22 cellular contexts compared by ENCODE assay signal in the genomic region with DNA sequence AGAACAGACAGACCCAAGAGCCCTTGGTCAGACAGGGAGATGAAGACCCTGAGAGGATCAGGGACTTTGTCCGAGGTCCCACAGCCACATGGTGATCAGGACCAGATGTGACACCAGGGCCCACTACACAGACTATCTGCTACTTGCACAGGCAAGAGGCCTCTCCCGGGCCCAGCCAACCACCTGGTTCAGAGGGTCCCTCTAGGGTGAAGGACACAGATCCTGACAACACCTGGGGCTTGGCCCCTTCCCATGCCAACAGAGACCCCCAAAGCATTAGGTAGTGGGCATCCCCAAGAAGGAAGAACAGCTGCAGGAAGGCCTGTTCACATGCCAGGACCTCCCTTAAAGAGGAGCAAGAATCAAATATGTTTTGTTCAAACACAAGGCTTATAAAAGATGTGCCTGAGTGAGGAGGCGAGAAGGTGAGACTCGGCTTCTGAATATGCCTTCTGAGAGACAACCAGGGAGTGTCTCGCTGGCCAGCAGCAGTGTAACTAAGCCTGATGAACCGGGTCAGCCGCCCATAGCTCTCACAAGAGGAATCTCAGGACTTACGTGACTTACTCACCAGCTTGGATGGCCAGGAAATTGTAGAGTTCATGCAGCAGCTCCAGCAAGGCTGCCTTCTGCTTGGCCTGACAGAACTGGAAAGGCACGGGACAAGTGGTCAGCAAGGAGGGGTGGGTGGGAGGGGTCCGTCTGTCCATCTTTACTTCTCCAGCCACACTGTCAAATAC. TPM values are rescaled to one million over a fixed set of nuclear protein-coding genes. Genes with fewer than 3 reads are reported as not detected.
A peak's percentile ranks its signal among the peaks of the same experiment; 100 is the strongest.
DNase-seq lines count a peak whose midpoint lies in the region; ATAC-seq, FAIRE-seq and TF ChIP-seq lines count a peak whose summit lies in the region.
"Had no signal": no experiment of that assay in that cellular context is flagged by ENCODE, and none has a peak within 500 bp of the region (broad histone marks: within the 10 kb centered on the region; RNA-seq: fewer than 3 reads in every experiment).

No MANE protein-coding gene starts in this region.

- peaks cover 71% of the 10 kb centered on the region for H3K4me1 Mint-ChIP-seq in CD4-positive, alpha-beta T cell (ENCODE audit: low read depth)
- H3K4me1 Mint-ChIP-seq in HFFc6 (ENCODE audit: low read depth), result peaks cover 80% of the 10 kb centered on the region

- CTCF ChIA-PET in CD4-positive, alpha-beta T cell (lab: Charles Lee), result interaction anchor here (1.1 kb wide), 1 partner anchor 13 kb away, joined by 3 read pairs; no protein-coding TSS in a partner anchor

- FAIRE-seq in kidney (lab: Jason Lieb, UNC), result no peak
- FAIRE-seq: GM12892, GM18507, H54, RCC 7860 had no signal

- no peaks in the 10 kb centered on the region for H3K27me3 Mint-ChIP-seq in CD4-positive, alpha-beta T cell
- peaks cover 4% of the 10 kb centered on the region; the same call in 1 of the 2 replicates for H3K27me3 Mint-ChIP-seq in HFFc6 (ENCODE audit: insufficient read depth)

- intact Hi-C loops in CD4-positive, alpha-beta T cell (cut with DNase I, micrococcal nuclease), result loop anchor here (10.0 kb wide), 4 partner anchors 121 to 741 kb away; a partner anchor contains a TSS
- intact Hi-C loops in kidney (cut with DNase I), result no loop called here
- intact Hi-C loops in gastrocnemius medialis (cut with DNase I; ENCODE audit: low total_unique reads), result no loop called here

- no peak overlapping the region for H3K9ac ChIP-seq in kidney (ENCODE audit: low read length in 2 of 2)

- no peak for TF ChIP-seq CTCF in CD4-positive, alpha-beta T cell (IDR thresholded peaks at IDR 0.05)
- no peak for TF ChIP-seq CTCF in HFFc6 (IDR thresholded peaks at IDR 0.05)
- TF ChIP-seq CTCF in kidney (IDR thresholded peaks at IDR 0.05; ENCODE audit: borderline replicate concordance, extremely low read depth, insufficient read depth), result no peak
- no peak for TF ChIP-seq CTCF in gastrocnemius medialis (IDR thresholded peaks at IDR 0.05 in 4 of 5, conservative IDR thresholded peaks at IDR 0.05 in 1 of 5)

- H3K9me3 Mint-ChIP-seq in CD4-positive, alpha-beta T cell, result no peaks in the 10 kb centered on the region
- no peaks in the 10 kb centered on the region for H3K9me3 Mint-ChIP-seq in HFFc6

- no peak for ATAC-seq in CD4-positive, alpha-beta T cell (ENCODE audit: poor library complexity)
- ATAC-seq in gastrocnemius medialis, result no peak
- ATAC-seq: Right ventricle myocardium inferior had no signal

- no peak overlapping the region for H3K27ac Mint-ChIP-seq in CD4-positive, alpha-beta T cell
- H3K27ac Mint-ChIP-seq in HFFc6, result peak overlapping the region; percentile 100

- POLR2A ChIA-PET in CD4-positive, alpha-beta T cell (lab: Charles Lee), result no interaction called here

- H3K27me3 ChIP-seq in CD4-positive, alpha-beta T cell (ENCODE audit: control insufficient read depth, insufficient read depth, low read length), result no peaks in the 10 kb centered on the region
- H3K27me3 ChIP-seq in gastrocnemius medialis, result no peaks in the 10 kb centered on the region

- no peak overlapping the region for H3K4me3 ChIP-seq in kidney (ENCODE audit: low read length in 2 of 2)
- H3K4me3 ChIP-seq in gastrocnemius medialis, result no peak overlapping the region

- no peak for DNase-seq in CD4-positive, alpha-beta T cell
- DNase-seq in HFFc6, result no peak
- DNase-seq in dermis blood vessel endothelial cell, result peak; percentile 39
- peak; percentile 44 for DNase-seq in kidney
- no peak for DNase-seq in AML-193 (lab: John Stamatoyannopoulos, UW)
- no peak for DNase-seq in gastrocnemius medialis
- no peak for DNase-seq in SIG-M5 (lab: John Stamatoyannopoulos, UW)
- no peak for DNase-seq in NCI-H345 (lab: John Stamatoyannopoulos, UW)
- DNase-seq: C1 segment of cervical spinal cord; DMS79; KG1; NCI-H1105 treated with DMSO at 0.1 percent for 48 hours; NCI-H1694; NCI-H2081 treated with DMSO at 0.1 percent for 48 hours; NCI-H748 treated with DMSO at 0.1 percent for 48 hours; NK-92 treated with Interleukin-12 subunit alpha and Interleukin-12 subunit beta, amount 100 ng/mL, for 24 hours had no signal

- in situ Hi-C loops in gastrocnemius medialis (cut with MboI; ENCODE audit: low sequenced_read_pairs in 4 of 4), result no loop called here

- no peak overlapping the region for H3K27ac ChIP-seq in CD4-positive, alpha-beta T cell (ENCODE audit: low read depth, low read length)
- H3K27ac ChIP-seq in kidney (ENCODE audit: low read depth in 2 of 2, low read length in 2 of 2) (no peak overlapping the region), gastrocnemius medialis (no peak overlapping the region)

- no peak for TF ChIP-seq POLR2A in gastrocnemius medialis (IDR thresholded peaks at IDR 0.05)

- H3K36me3 ChIP-seq in kidney (ENCODE audit: control insufficient read depth in 1 of 2, insufficient read depth in 2 of 2, low read length in 2 of 2) (peaks cover 26 to 48% of the 10 kb centered on the region in 2 donors), gastrocnemius medialis (peaks cover 0 to 61% of the 10 kb centered on the region in 2 donors)

- H3K36me3 Mint-ChIP-seq in CD4-positive, alpha-beta T cell (ENCODE audit: low read depth), result peaks cover 89% of the 10 kb centered on the region
- peaks cover 57% of the 10 kb centered on the region for H3K36me3 Mint-ChIP-seq in HFFc6 (ENCODE audit: low read depth)

- H3K9me3 ChIP-seq in CD4-positive, alpha-beta T cell (ENCODE audit: control insufficient read depth, low read length), result no peaks in the 10 kb centered on the region
- H3K9me3 ChIP-seq in kidney (ENCODE audit: control insufficient read depth in 1 of 2, low read length in 2 of 2), result no peaks in the 10 kb centered on the region
- no peaks in the 10 kb centered on the region for H3K9me3 ChIP-seq in gastrocnemius medialis

- H3K4me1 ChIP-seq in kidney (ENCODE audit: control insufficient read depth in 1 of 2, insufficient read depth in 1 of 2, low read depth in 1 of 2, low read length in 2 of 2), result peaks cover 16 to 22% of the 10 kb centered on the region in 2 donors
- peaks cover 38 to 40% of the 10 kb centered on the region in 2 donors for H3K4me1 ChIP-seq in gastrocnemius medialis

- peak overlapping the region; percentile 62 for H3K4me3 Mint-ChIP-seq in CD4-positive, alpha-beta T cell
- no peak overlapping the region for H3K4me3 Mint-ChIP-seq in HFFc6

RNA-seq across cellular contexts. Expression of a gene that starts 5.0 kb away (rescaled TPM):
- 100 to 1,000 TPM; 122 to 124 TPM for total RNA-seq in CD4-positive, alpha-beta T cell
- 10 to 100 TPM; 42.4 to 46.7 (median 44.9) TPM for total RNA-seq in HFFc6 (2021; fragmentation: NEBNext Ultra II Directional; extraction: Animal tissue kit (Norgen Biotek cat#: 25700))
- total RNA-seq in dermis blood vessel endothelial cell, result 53.8 and 58.5 TPM in 2 replicates
- 57.1 TPM for total RNA-seq in kidney
- polyA plus RNA-seq in kidney (ENCODE audit: insufficient read depth, low read depth, low replicate concordance), result 36.4 TPM
- total RNA-seq in gastrocnemius medialis, result 10 to 100 TPM; 34.1 to 39.1 (median 38.1) TPM

RNA-seq across cellular contexts. Expression of a gene that starts 19.9 kb away (rescaled TPM):
- total RNA-seq in CD4-positive, alpha-beta T cell, result not detected
- not detected for total RNA-seq in HFFc6 (2021; fragmentation: NEBNext Ultra II Directional; extraction: Animal tissue kit (Norgen Biotek cat#: 25700))
- not detected in 2 replicates for total RNA-seq in dermis blood vessel endothelial cell
- not detected for total RNA-seq in kidney
- polyA plus RNA-seq in kidney (ENCODE audit: insufficient read depth, low read depth, low replicate concordance), result not detected
- not detected for total RNA-seq in gastrocnemius medialis
- total RNA-seq: NCI-H460, Right ventricle myocardium inferior had no signal

RNA-seq across cellular contexts. Expression of a gene that starts 37.2 kb away (rescaled TPM):
- total RNA-seq in CD4-positive, alpha-beta T cell, result not detected
- under 1 TPM in 4 of 6 experiments, not detected in 2; 0.25 to 0.83 (median 0.50) TPM for total RNA-seq in HFFc6 (2021; fragmentation: NEBNext Ultra II Directional; extraction: Animal tissue kit (Norgen Biotek cat#: 25700))
- under 0.01 and 0.05 TPM in 2 replicates for total RNA-seq in dermis blood vessel endothelial cell
- 0.47 TPM for total RNA-seq in kidney
- polyA plus RNA-seq in kidney (ENCODE audit: insufficient read depth, low read depth, low replicate concordance), result 4.0 TPM
- 100 to 1,000 TPM; 287 to 570 (median 348) TPM for total RNA-seq in gastrocnemius medialis
- total RNA-seq: NCI-H460 had no signal

Comparison
In these comparisons a context has a peak if more than half of its experiments do, and no peak if none do; other contexts are left out.
1. DNase-seq: peak in dermis blood vessel endothelial cell (single experiment) and kidney (single experiment); none in CD4-positive, alpha-beta T cell (0 of 10), HFFc6 (single experiment), AML-193 (0 of 2), gastrocnemius medialis (0 of 2), SIG-M5 (single experiment) and NCI-H345 (single experiment).
2. RNA of a gene that starts 37.2 kb away (total RNA-seq): 287 to 570 TPM in gastrocnemius medialis; 0.47 TPM in kidney (single experiment), 0.25 to 0.83 TPM in HFFc6, not detected in CD4-positive, alpha-beta T cell and under 0.01 to 0.05 TPM in dermis blood vessel endothelial cell; every median in the first group is over 100 times any median in the second.
3. intact Hi-C loops: an anchor here in CD4-positive, alpha-beta T cell (10.0 kb wide); none called in kidney and gastrocnemius medialis.